Comparison of ENCODE assay signal across 11 cellular contexts in the genomic region with DNA sequence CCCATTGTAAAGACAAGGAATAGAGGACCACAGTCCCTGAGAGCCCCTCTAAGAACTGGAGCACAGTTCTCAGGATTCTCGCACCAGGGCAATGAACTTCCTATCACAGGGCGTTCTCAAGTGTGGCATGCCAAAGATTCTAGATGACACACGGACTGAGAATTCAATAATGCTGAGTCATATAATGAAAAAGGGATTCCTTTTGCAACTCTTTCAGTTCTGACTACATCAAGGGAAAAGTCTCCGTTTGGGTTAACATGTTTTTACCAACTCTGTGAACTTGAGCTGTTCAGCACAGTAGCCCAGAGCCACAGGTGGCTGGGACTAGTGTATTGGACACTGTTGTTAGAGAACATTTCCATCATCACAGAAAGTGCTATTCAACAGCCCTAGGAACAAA. TPM values are rescaled to one million over a fixed set of nuclear protein-coding genes. Genes with fewer than 3 reads are reported as not detected.
DNase-seq lines count a peak whose midpoint lies in the region; ATAC-seq, FAIRE-seq and TF ChIP-seq lines count a peak whose summit lies in the region.
"Had no signal": no experiment of that assay in that cellular context is flagged by ENCODE, and none has a peak within 500 bp of the region (broad histone marks: within the 10 kb centered on the region; RNA-seq: fewer than 3 reads in every experiment).

No MANE protein-coding gene starts in this region.

- H3K4me3 Mint-ChIP-seq in activated CD4-positive, alpha-beta memory T cell treated with anti-CD3 and anti-CD28 coated beads for 36 hours, result no peak overlapping the region
- H3K4me3 Mint-ChIP-seq: central memory CD8-positive, alpha-beta T cell; H9 had no signal

- no peaks in the 10 kb centered on the region for H3K9me3 ChIP-seq in AG04450 (ENCODE audit: control insufficient read depth, insufficient read depth, low read length)

- no peak overlapping the region for H3K4me3 ChIP-seq in AG04450 (ENCODE audit: low read depth, low read length)

- POLR2A ChIA-PET in AG04450 (lab: Yijun Ruan, JAX), result interaction anchor here (1.0 kb wide), 1 partner anchor 15 kb away, joined by 3 read pairs; no protein-coding TSS in a partner anchor
- POLR2A ChIA-PET in activated CD4-positive, alpha-beta memory T cell treated with anti-CD3 and anti-CD28 coated beads for 36 hours (lab: Charles Lee), result no interaction called here

- H3K27me3 Mint-ChIP-seq in activated CD4-positive, alpha-beta memory T cell treated with anti-CD3 and anti-CD28 coated beads for 36 hours, result no peaks in the 10 kb centered on the region
- H3K27me3 Mint-ChIP-seq: central memory CD8-positive, alpha-beta T cell had no signal

- H3K9me3 Mint-ChIP-seq in activated CD4-positive, alpha-beta memory T cell treated with anti-CD3 and anti-CD28 coated beads for 36 hours, result no peaks in the 10 kb centered on the region
- H3K9me3 Mint-ChIP-seq: central memory CD8-positive, alpha-beta T cell; H9 had no signal

- TF ChIP-seq CTCF in AG04450 (IDR thresholded peaks at IDR 0.05; ENCODE audit: low read depth, low read length), result no peak
- no peak for TF ChIP-seq CTCF in foreskin keratinocyte (conservative IDR thresholded peaks at IDR 0.05)
- TF ChIP-seq CTCF in D721Med (IDR thresholded peaks at IDR 0.05; ENCODE audit: insufficient read depth, missing control alignments), result no peak

- FAIRE-seq in D721Med (lab: Jason Lieb, UNC), result no peak

- H3K27me3 ChIP-seq in AG04450 (ENCODE audit: control insufficient read depth, insufficient read depth, low read length) (no peaks in the 10 kb centered on the region), foreskin keratinocyte (no peaks in the 10 kb centered on the region)

- H3K27ac Mint-ChIP-seq in activated CD4-positive, alpha-beta memory T cell treated with anti-CD3 and anti-CD28 coated beads for 36 hours, result peak overlapping the region; percentile 66

- ATAC-seq in foreskin keratinocyte, result peak; percentile 63

- H3K4me1 ChIP-seq in foreskin keratinocyte, result peaks cover 6% of the 10 kb centered on the region

- DNase-seq in AG04450 (ENCODE audit: low read depth, low spot score) (peak; percentile 78), H4 (ENCODE audit: low spot score) (peak; percentile 83), foreskin keratinocyte (peak; percentile 82 to 91), DMS153 (lab: John Stamatoyannopoulos, UW) (no peak), Kasumi-1 (lab: John Stamatoyannopoulos, UW) (no peak), NCI-H748 (lab: John Stamatoyannopoulos, UW; ENCODE audit: unreplicated experiment) (no peak), D721Med (ENCODE audit: insufficient read length, low spot score) (no peak)
- DNase-seq in activated CD4-positive, alpha-beta memory T cell treated with anti-CD3 and anti-CD28 coated beads for 36 hours, result peak; percentile 41
- DNase-seq: H9, NCI-H1048 had no signal

- peak overlapping the region; percentile 92 for H3K27ac ChIP-seq in AG04450 (ENCODE audit: low read depth, low read length)
- peak overlapping the region; percentile 16 for H3K27ac ChIP-seq in foreskin keratinocyte

- CTCF ChIA-PET in AG04450 (lab: Charles Lee), result interaction anchor here (1.5 kb wide), 1 partner anchor 130 kb away, joined by 6 read pairs; a partner anchor contains a TSS
- CTCF ChIA-PET in activated CD4-positive, alpha-beta memory T cell treated with anti-CD3 and anti-CD28 coated beads for 36 hours (lab: Charles Lee), result interaction anchor here (0.6 to 0.9 kb wide), 3 partner anchors 25 to 245 kb away, joined by 3 to 6 read pairs (median 3); no protein-coding TSS in a partner anchor

- intact Hi-C loops in activated CD4-positive, alpha-beta memory T cell treated with anti-CD3 and anti-CD28 coated beads for 36 hours (cut with micrococcal nuclease), result no loop called here

- H3K36me3 Mint-ChIP-seq in activated CD4-positive, alpha-beta memory T cell treated with anti-CD3 and anti-CD28 coated beads for 36 hours, result peaks cover 15% of the 10 kb centered on the region

- peaks cover 32% of the 10 kb centered on the region for H3K4me1 Mint-ChIP-seq in activated CD4-positive, alpha-beta memory T cell treated with anti-CD3 and anti-CD28 coated beads for 36 hours (ENCODE audit: low read depth)

RNA-seq across cellular contexts. Expression of a gene that starts 3.4 kb away (rescaled TPM):
- polyA plus RNA-seq in AG04450 (2011; rRNA removed) (45.0 and 48.6 TPM in 2 replicates), foreskin keratinocyte (16.3 and 17.5 TPM in 2 replicates)
- polyA minus RNA-seq in AG04450 (2011; rRNA and poly(A)+ RNA removed), result 41.7 and 48.0 TPM in 2 replicates
- total RNA-seq in H4 (2014; rRNA removed; shearing (Covaris generic)), result 49.4 and 51.8 TPM in 2 replicates
- total RNA-seq in activated CD4-positive, alpha-beta memory T cell treated with anti-CD3 and anti-CD28 coated beads for 36 hours, result 10 to 100 TPM; 18.2 to 18.3 TPM
- total RNA-seq in foreskin keratinocyte, result 30.2 and 33.2 TPM in 2 replicates

RNA-seq across cellular contexts. Expression of a gene that starts 3.8 kb away (rescaled TPM):
- polyA plus RNA-seq in AG04450 (2011; rRNA removed) (18.1 and 25.1 TPM in 2 replicates), foreskin keratinocyte (34.8 and 39.2 TPM in 2 replicates)
- 20.3 and 26.7 TPM in 2 replicates for polyA minus RNA-seq in AG04450 (2011; rRNA and poly(A)+ RNA removed)
- 25.0 and 27.8 TPM in 2 replicates for total RNA-seq in H4 (2014; rRNA removed; shearing (Covaris generic))
- total RNA-seq in activated CD4-positive, alpha-beta memory T cell treated with anti-CD3 and anti-CD28 coated beads for 36 hours, result 10 to 100 TPM; 46.6 to 51.0 TPM
- 29.2 and 35.2 TPM in 2 replicates for total RNA-seq in foreskin keratinocyte

RNA-seq across cellular contexts. Expression of a gene that starts 22.4 kb away (rescaled TPM):
- 2.9 and 3.0 TPM in 2 replicates for polyA plus RNA-seq in AG04450 (2011; rRNA removed)
- 2.5 and 2.8 TPM in 2 replicates for polyA minus RNA-seq in AG04450 (2011; rRNA and poly(A)+ RNA removed)
- total RNA-seq in H4 (2014; rRNA removed; shearing (Covaris generic)), result 1.4 and 1.8 TPM in 2 replicates
- total RNA-seq in activated CD4-positive, alpha-beta memory T cell treated with anti-CD3 and anti-CD28 coated beads for 36 hours, result 1 to 10 TPM; 6.1 to 6.3 TPM
- total RNA-seq in foreskin keratinocyte, result 1.1 and 1.3 TPM in 2 replicates
- polyA plus RNA-seq in foreskin keratinocyte, result 0.27 and 0.35 TPM in 2 replicates

RNA-seq across cellular contexts. Expression of a gene that starts 24.1 kb away (rescaled TPM):
- polyA plus RNA-seq in AG04450 (2011; rRNA removed), result 25.8 and 30.9 TPM in 2 replicates
- 23.3 and 29.9 TPM in 2 replicates for polyA minus RNA-seq in AG04450 (2011; rRNA and poly(A)+ RNA removed)
- total RNA-seq in H4 (2014; rRNA removed; shearing (Covaris generic)), result 50.0 and 51.3 TPM in 2 replicates
- 100 to 1,000 TPM; 570 to 573 TPM for total RNA-seq in activated CD4-positive, alpha-beta memory T cell treated with anti-CD3 and anti-CD28 coated beads for 36 hours
- 67.5 and 73.4 TPM in 2 replicates for total RNA-seq in foreskin keratinocyte
- 77.0 and 78.6 TPM in 2 replicates for polyA plus RNA-seq in foreskin keratinocyte

Comparison
In these comparisons a context has a peak if more than half of its experiments do, and no peak if none do; other contexts are left out.
1. DNase-seq: peak in AG04450 (single experiment), H4 (single experiment), activated CD4-positive, alpha-beta memory T cell treated with anti-CD3 and anti-CD28 coated beads for 36 hours (single experiment) and foreskin keratinocyte (2 of 2); none in DMS153 (single experiment), Kasumi-1 (0 of 2), NCI-H748 (single experiment) and D721Med (single experiment).